ENCODE assay signal across 8 cellular contexts in genomic region chr11:128501576-128502549, GRCh38.
DNase-seq lines count a peak whose midpoint lies in the region; ATAC-seq and TF ChIP-seq lines count a peak whose summit lies in the region.

No MANE protein-coding gene starts in this region.

- peaks cover 5% of the 10 kb centered on the region for H3K27me3 Mint-ChIP-seq in endothelial cell (ENCODE audit: unreplicated experiment)
- no peaks in the 10 kb centered on the region for H3K27me3 Mint-ChIP-seq in naive thymus-derived CD4-positive, alpha-beta T cell

- H3K27ac ChIP-seq in BLaER1 = peak overlapping the region; percentile 20; the same call in 1 of the 2 replicates
- peak overlapping the region; percentile 97 for H3K27ac ChIP-seq in naive thymus-derived CD4-positive, alpha-beta T cell (ENCODE audit: low read depth, low read length)

- peaks cover 16% of the 10 kb centered on the region for H3K9me3 ChIP-seq in BLaER1
- no peaks in the 10 kb centered on the region for H3K9me3 ChIP-seq in naive thymus-derived CD4-positive, alpha-beta T cell (ENCODE audit: control insufficient read depth in 2 of 3, low read length in 3 of 3)

- H3K27me3 ChIP-seq in BLaER1 = no peaks in the 10 kb centered on the region
- H3K27me3 ChIP-seq in naive thymus-derived CD4-positive, alpha-beta T cell (ENCODE audit: control insufficient read depth in 2 of 2, insufficient read depth in 2 of 2, low read length in 2 of 2) = no peaks in the 10 kb centered on the region

- H3K4me1 Mint-ChIP-seq in endothelial cell (ENCODE audit: unreplicated experiment) = peaks cover 61% of the 10 kb centered on the region
- peaks cover 85 to 100% (median 97%) of the 10 kb centered on the region in 7 donors for H3K4me1 Mint-ChIP-seq in naive thymus-derived CD4-positive, alpha-beta T cell

- H4K20me1 ChIP-seq in BLaER1 = peaks cover 78% of the 10 kb centered on the region

- H3K4me3 Mint-ChIP-seq in endothelial cell (ENCODE audit: unreplicated experiment) = peak overlapping the region; percentile 85
- H3K4me3 Mint-ChIP-seq in naive thymus-derived CD4-positive, alpha-beta T cell = peak overlapping the region; percentile 93 to 100 (median 98)

- POLR2A ChIA-PET in naive thymus-derived CD4-positive, alpha-beta T cell (lab: Charles Lee) = interaction anchor here (0.6 to 30.8 kb wide), 13 partner anchors 16 to 209 kb away, joined by 3 to 691 read pairs (median 4); no protein-coding TSS in a partner anchor

- H3K36me3 ChIP-seq in BLaER1 = peaks cover 68% of the 10 kb centered on the region
- H3K36me3 ChIP-seq in naive thymus-derived CD4-positive, alpha-beta T cell (ENCODE audit: control insufficient read depth in 2 of 3, insufficient read depth in 3 of 3, low read length in 3 of 3) = peaks cover 4 to 14% (median 13%) of the 10 kb centered on the region in 3 experiments

- peak; percentile 3 for DNase-seq in NCI-H82 (lab: John Stamatoyannopoulos, UW)
- DNase-seq in endothelial cell (ENCODE audit: low spot score) = peak; percentile 12
- DNase-seq in naive thymus-derived CD4-positive, alpha-beta T cell = peak in 1 of 9 donors; percentile 14
- DNase-seq in DMS153 treated with DMSO at 0.1 percent for 48 hours (lab: John Stamatoyannopoulos, UW; ENCODE audit: unreplicated experiment) = no peak
- no peak for DNase-seq in kidney glomerular epithelial cell (lab: John Stamatoyannopoulos, UW)
- no peak for DNase-seq in OCI-M2 (lab: John Stamatoyannopoulos, UW; ENCODE audit: unreplicated experiment)
- no peak for DNase-seq in activated CD8-positive, alpha-beta memory T cell treated with anti-CD3 and anti-CD28 coated beads, Interleukin-2, amount 50 U/mL, for 4 hours

- CTCF ChIA-PET in naive thymus-derived CD4-positive, alpha-beta T cell (lab: Charles Lee) = interaction anchor here (0.5 to 2.0 kb wide), 11 partner anchors 10 to 322 kb away, joined by 3 to 5 read pairs (median 4); no protein-coding TSS in a partner anchor

- H3K9me3 Mint-ChIP-seq in endothelial cell (ENCODE audit: unreplicated experiment) = peaks cover 11% of the 10 kb centered on the region
- H3K9me3 Mint-ChIP-seq in naive thymus-derived CD4-positive, alpha-beta T cell = no peaks in the 10 kb centered on the region

- intact Hi-C loops in naive thymus-derived CD4-positive, alpha-beta T cell (cut with micrococcal nuclease) = loop anchor here (1.0 to 10.0 kb wide), 7 partner anchors 8 to 307 kb away; no protein-coding TSS in a partner anchor

- peaks cover 74% of the 10 kb centered on the region for H3K36me3 Mint-ChIP-seq in endothelial cell (ENCODE audit: low read depth, unreplicated experiment)
- peaks cover 33 to 63% (median 46%) of the 10 kb centered on the region in 5 donors for H3K36me3 Mint-ChIP-seq in naive thymus-derived CD4-positive, alpha-beta T cell

- H3K27ac Mint-ChIP-seq in endothelial cell (ENCODE audit: unreplicated experiment) = peak overlapping the region; percentile 87
- peak overlapping the region; percentile 93 to 99 (median 97) for H3K27ac Mint-ChIP-seq in naive thymus-derived CD4-positive, alpha-beta T cell

- no peak overlapping the region for H3K4me3 ChIP-seq in BLaER1
- H3K4me3 ChIP-seq in naive thymus-derived CD4-positive, alpha-beta T cell (ENCODE audit: low read length) = peak overlapping the region; percentile 15

- ATAC-seq in naive thymus-derived CD4-positive, alpha-beta T cell = no peak

- no peak overlapping the region for H3K9ac ChIP-seq in BLaER1

- TF ChIP-seq CTCF in endothelial cell (IDR thresholded peaks at IDR 0.05; ENCODE audit: unreplicated experiment) = no peak

- peaks cover 40% of the 10 kb centered on the region for H3K4me1 ChIP-seq in BLaER1
- peaks cover 94 to 98% of the 10 kb centered on the region in 2 donors for H3K4me1 ChIP-seq in naive thymus-derived CD4-positive, alpha-beta T cell (ENCODE audit: control insufficient read depth in 2 of 2, insufficient read depth in 2 of 2, low read length in 2 of 2)

- H3K4me2 ChIP-seq in BLaER1 = no peak overlapping the region

Comparison
In these comparisons a context has a peak if more than half of its experiments do, and no peak if none do; other contexts are left out.
1. DNase-seq: peak in NCI-H82 (single experiment) and endothelial cell (single experiment); none in DMS153 treated with DMSO at 0.1 percent for 48 hours (single experiment), kidney glomerular epithelial cell (single experiment), OCI-M2 (single experiment) and activated CD8-positive, alpha-beta memory T cell treated with anti-CD3 and anti-CD28 coated beads, Interleukin-2, amount 50 U/mL, for 4 hours (single experiment).